ENCODE assay signal across 17 cellular contexts in the genomic region with DNA sequence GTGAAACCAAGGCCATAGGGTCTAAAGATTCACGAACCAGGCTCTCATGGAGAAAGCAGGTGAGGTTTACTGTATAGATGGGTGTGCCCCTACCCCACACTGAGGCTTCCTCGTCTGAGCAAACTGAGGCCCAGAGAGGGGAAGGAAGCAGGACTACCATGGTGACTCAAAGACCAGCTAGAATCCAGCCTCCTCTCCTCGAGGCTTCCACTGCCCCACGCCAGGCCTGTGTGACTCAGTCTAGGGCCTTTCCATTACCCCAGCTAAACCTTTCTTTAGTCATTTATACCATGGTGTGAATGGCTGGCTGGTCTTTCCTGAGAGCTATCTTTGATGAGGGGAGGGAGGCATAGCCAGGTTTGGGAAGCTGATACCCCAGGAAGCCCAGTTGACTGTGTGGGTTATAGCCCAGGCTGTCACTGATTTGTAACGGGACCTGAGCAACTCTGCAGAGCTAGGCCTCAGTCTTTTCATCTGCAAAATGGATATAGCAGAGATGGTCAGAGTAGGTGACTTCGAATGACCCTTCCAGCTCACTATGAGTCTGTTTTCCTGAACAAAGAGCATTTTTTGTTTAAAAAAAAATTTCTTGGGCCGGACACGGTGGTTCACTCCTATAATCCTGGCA. TPM values are rescaled to one million over a fixed set of nuclear protein-coding genes. Genes with fewer than 3 reads are reported as not detected.
DNase-seq lines count a peak whose midpoint lies in the region; ATAC-seq, FAIRE-seq and TF ChIP-seq lines count a peak whose summit lies in the region.
"Had no signal": no experiment of that assay in that cellular context is flagged by ENCODE, and none has a peak within 500 bp of the region (broad histone marks: within the 10 kb centered on the region; RNA-seq: fewer than 3 reads in every experiment).

No MANE protein-coding gene starts in this region.

- no peak overlapping the region for H3K9ac ChIP-seq in kidney (ENCODE audit: low read length in 2 of 2)
- H3K9ac ChIP-seq: BLaER1 had no signal

- no peak overlapping the region for H3K27ac Mint-ChIP-seq in activated naive CD8-positive, alpha-beta T cell treated with anti-CD3 and anti-CD28 coated beads, Interleukin-2, amount 10 ng/mL, durations not matched to agents 7 days and 5 days
- no peak overlapping the region for H3K27ac Mint-ChIP-seq in activated naive CD8-positive, alpha-beta T cell treated with anti-CD3 and anti-CD28 coated beads for 36 hours
- peak overlapping the region; percentile 31 for H3K27ac Mint-ChIP-seq in stimulated activated naive CD8-positive, alpha-beta T cell treated with anti-CD3 and anti-CD28 coated beads, Interleukin-15, Interleukin-2, amounts not matched to agents 100 ng/mL and 50 ng/mL, for 24 hours
- H3K27ac Mint-ChIP-seq: type B pancreatic cell had no signal

- no peaks in the 10 kb centered on the region for H3K9me3 Mint-ChIP-seq in activated naive CD8-positive, alpha-beta T cell treated with anti-CD3 and anti-CD28 coated beads, Interleukin-2, amount 10 ng/mL, durations not matched to agents 7 days and 5 days
- no peaks in the 10 kb centered on the region for H3K9me3 Mint-ChIP-seq in activated naive CD8-positive, alpha-beta T cell treated with anti-CD3 and anti-CD28 coated beads for 36 hours
- no peaks in the 10 kb centered on the region for H3K9me3 Mint-ChIP-seq in stimulated activated naive CD8-positive, alpha-beta T cell treated with anti-CD3 and anti-CD28 coated beads, Interleukin-15, Interleukin-2, amounts not matched to agents 100 ng/mL and 50 ng/mL, for 24 hours
- H3K9me3 Mint-ChIP-seq: type B pancreatic cell had no signal

- ATAC-seq in activated naive CD8-positive, alpha-beta T cell treated with anti-CD3 and anti-CD28 coated beads, Interleukin-2, amount 10 ng/mL, durations not matched to agents 7 days and 5 days (ENCODE audit: low read depth): peak; percentile 13
- ATAC-seq: HCT116, right cardiac atrium had no signal

- no peak overlapping the region for H3K27ac ChIP-seq in kidney (ENCODE audit: low read depth in 2 of 2, low read length in 2 of 2)
- no peak overlapping the region for H3K27ac ChIP-seq in vagina
- H3K27ac ChIP-seq: BLaER1, SJSA1 had no signal

- no peaks in the 10 kb centered on the region for H3K27me3 Mint-ChIP-seq in activated naive CD8-positive, alpha-beta T cell treated with anti-CD3 and anti-CD28 coated beads, Interleukin-2, amount 10 ng/mL, durations not matched to agents 7 days and 5 days
- H3K27me3 Mint-ChIP-seq in activated naive CD8-positive, alpha-beta T cell treated with anti-CD3 and anti-CD28 coated beads for 36 hours: no peaks in the 10 kb centered on the region
- no peaks in the 10 kb centered on the region for H3K27me3 Mint-ChIP-seq in stimulated activated naive CD8-positive, alpha-beta T cell treated with anti-CD3 and anti-CD28 coated beads, Interleukin-15, Interleukin-2, amounts not matched to agents 100 ng/mL and 50 ng/mL, for 24 hours
- H3K27me3 Mint-ChIP-seq: type B pancreatic cell had no signal

- no peak for TF ChIP-seq POLR2A in vagina (IDR thresholded peaks at IDR 0.05)

- no peak for FAIRE-seq in kidney (lab: Jason Lieb, UNC)

- POLR2A ChIA-PET in activated naive CD8-positive, alpha-beta T cell treated with anti-CD3 and anti-CD28 coated beads, Interleukin-2, amount 10 ng/mL, durations not matched to agents 7 days and 5 days (lab: Charles Lee): no interaction called here

- H3K4me1 ChIP-seq in kidney (ENCODE audit: control insufficient read depth in 1 of 2, insufficient read depth in 1 of 2, low read depth in 1 of 2, low read length in 2 of 2) (peaks cover 2 to 3% of the 10 kb centered on the region in 2 donors), vagina (no peaks in the 10 kb centered on the region)

- H3K9me3 ChIP-seq in kidney (ENCODE audit: control insufficient read depth in 1 of 2, low read length in 2 of 2) (no peaks in the 10 kb centered on the region), vagina (no peaks in the 10 kb centered on the region)
- H3K9me3 ChIP-seq: BLaER1, SJSA1 had no signal

- H3K36me3 Mint-ChIP-seq in activated naive CD8-positive, alpha-beta T cell treated with anti-CD3 and anti-CD28 coated beads, Interleukin-2, amount 10 ng/mL, durations not matched to agents 7 days and 5 days: no peaks in the 10 kb centered on the region
- H3K36me3 Mint-ChIP-seq in activated naive CD8-positive, alpha-beta T cell treated with anti-CD3 and anti-CD28 coated beads for 36 hours: no peaks in the 10 kb centered on the region
- no peaks in the 10 kb centered on the region for H3K36me3 Mint-ChIP-seq in stimulated activated naive CD8-positive, alpha-beta T cell treated with anti-CD3 and anti-CD28 coated beads, Interleukin-15, Interleukin-2, amounts not matched to agents 100 ng/mL and 50 ng/mL, for 24 hours (ENCODE audit: low read depth)
- H3K36me3 Mint-ChIP-seq: type B pancreatic cell had no signal

- TF ChIP-seq CTCF in fibroblast of mammary gland (conservative IDR thresholded peaks at IDR 0.05; ENCODE audit: control insufficient read depth, insufficient read depth, low read depth, low read length): no peak
- no peak for TF ChIP-seq CTCF in kidney (IDR thresholded peaks at IDR 0.05; ENCODE audit: borderline replicate concordance, extremely low read depth, insufficient read depth)
- TF ChIP-seq CTCF in vagina (IDR thresholded peaks at IDR 0.05): no peak

- no peaks in the 10 kb centered on the region for H3K27me3 ChIP-seq in vagina
- H3K27me3 ChIP-seq: BLaER1, SJSA1 had no signal

- no peaks in the 10 kb centered on the region for H3K4me1 Mint-ChIP-seq in activated naive CD8-positive, alpha-beta T cell treated with anti-CD3 and anti-CD28 coated beads, Interleukin-2, amount 10 ng/mL, durations not matched to agents 7 days and 5 days
- H3K4me1 Mint-ChIP-seq in activated naive CD8-positive, alpha-beta T cell treated with anti-CD3 and anti-CD28 coated beads for 36 hours: no peaks in the 10 kb centered on the region
- peaks cover 5% of the 10 kb centered on the region for H3K4me1 Mint-ChIP-seq in stimulated activated naive CD8-positive, alpha-beta T cell treated with anti-CD3 and anti-CD28 coated beads, Interleukin-15, Interleukin-2, amounts not matched to agents 100 ng/mL and 50 ng/mL, for 24 hours (ENCODE audit: low read depth)

- intact Hi-C loops in kidney (cut with DNase I) (no loop called here), vagina (cut with DNase I) (no loop called here)

- H3K4me3 ChIP-seq in fibroblast of mammary gland (ENCODE audit: control insufficient read depth, low read depth, low read length): no peak overlapping the region
- no peak overlapping the region for H3K4me3 ChIP-seq in kidney (ENCODE audit: low read length in 2 of 2)
- H3K4me3 ChIP-seq in vagina: no peak overlapping the region
- H3K4me3 ChIP-seq: BLaER1, SJSA1 had no signal

- H3K4me3 Mint-ChIP-seq in activated naive CD8-positive, alpha-beta T cell treated with anti-CD3 and anti-CD28 coated beads, Interleukin-2, amount 10 ng/mL, durations not matched to agents 7 days and 5 days: no peak overlapping the region
- H3K4me3 Mint-ChIP-seq in activated naive CD8-positive, alpha-beta T cell treated with anti-CD3 and anti-CD28 coated beads for 36 hours: no peak overlapping the region
- H3K4me3 Mint-ChIP-seq in stimulated activated naive CD8-positive, alpha-beta T cell treated with anti-CD3 and anti-CD28 coated beads, Interleukin-15, Interleukin-2, amounts not matched to agents 100 ng/mL and 50 ng/mL, for 24 hours: no peak overlapping the region
- H3K4me3 Mint-ChIP-seq: type B pancreatic cell had no signal

- no peak for DNase-seq in activated naive CD8-positive, alpha-beta T cell treated with anti-CD3 and anti-CD28 coated beads, Interleukin-2, amount 10 ng/mL, durations not matched to agents 7 days and 5 days
- no peak for DNase-seq in activated naive CD8-positive, alpha-beta T cell treated with anti-CD3 and anti-CD28 coated beads for 36 hours
- DNase-seq in RKO (ENCODE audit: low spot score) (peak; percentile 19), fibroblast of mammary gland (ENCODE audit: low read depth) (peak; percentile 75), kidney (no peak), NCI-H146 (lab: John Stamatoyannopoulos, UW) (no peak), vagina (ENCODE audit: extremely low spot score in 2 of 2) (no peak)
- DNase-seq: activated CD4-positive, alpha-beta T cell treated with anti-CD3 and anti-CD28 coated beads for 1 hour; effector memory CD4-positive, alpha-beta T cell had no signal

- H3K36me3 ChIP-seq in kidney (ENCODE audit: control insufficient read depth in 1 of 2, insufficient read depth in 2 of 2, low read length in 2 of 2) (no peaks in the 10 kb centered on the region), vagina (no peaks in the 10 kb centered on the region)
- H3K36me3 ChIP-seq: BLaER1, SJSA1 had no signal

RNA-seq across cellular contexts. Expression of gene RHO, which starts 3.0 kb away (rescaled TPM):
- total RNA-seq in activated naive CD8-positive, alpha-beta T cell treated with anti-CD3 and anti-CD28 coated beads, Interleukin-2, amount 10 ng/mL, durations not matched to agents 7 days and 5 days: not detected
- not detected for total RNA-seq in activated naive CD8-positive, alpha-beta T cell treated with anti-CD3 and anti-CD28 coated beads for 36 hours
- total RNA-seq in kidney (not detected), vagina (not detected)
- polyA plus RNA-seq in kidney (ENCODE audit: insufficient read depth, low read depth, low replicate concordance): not detected
- total RNA-seq: LHCN-M2, NCI-H460, right cardiac atrium, SJSA1 had no signal
- polyA plus RNA-seq: right cardiac atrium had no signal

RNA-seq across cellular contexts. Expression of gene H1-8, which starts 17.5 kb away (rescaled TPM):
- total RNA-seq in activated naive CD8-positive, alpha-beta T cell treated with anti-CD3 and anti-CD28 coated beads, Interleukin-2, amount 10 ng/mL, durations not matched to agents 7 days and 5 days: not detected
- not detected for total RNA-seq in activated naive CD8-positive, alpha-beta T cell treated with anti-CD3 and anti-CD28 coated beads for 36 hours
- total RNA-seq in kidney (not detected), vagina (not detected)
- not detected for polyA plus RNA-seq in kidney (ENCODE audit: insufficient read depth, low read depth, low replicate concordance)
- total RNA-seq: LHCN-M2, NCI-H460, right cardiac atrium, SJSA1 had no signal
- polyA plus RNA-seq: right cardiac atrium had no signal

Comparison
In these comparisons a context has a peak if more than half of its experiments do, and no peak if none do; other contexts are left out.
1. DNase-seq: peak in RKO (single experiment) and fibroblast of mammary gland (single experiment); none in activated naive CD8-positive, alpha-beta T cell treated with anti-CD3 and anti-CD28 coated beads, Interleukin-2, amount 10 ng/mL, durations not matched to agents 7 days and 5 days (single experiment), activated naive CD8-positive, alpha-beta T cell treated with anti-CD3 and anti-CD28 coated beads for 36 hours (single experiment), kidney (single experiment), NCI-H146 (single experiment) and vagina (0 of 2).